In genomic region chr2:5729426-5729825, GRCh38 we compare ENCODE assay signal across 20 cellular contexts. TPM values are rescaled to one million over a fixed set of nuclear protein-coding genes. Genes with fewer than 3 reads are reported as not detected.
DNase-seq lines count a peak whose midpoint lies in the region; ATAC-seq and TF ChIP-seq lines count a peak whose summit lies in the region.
"Had no signal": no experiment of that assay in that cellular context is flagged by ENCODE, and none has a peak within 500 bp of the region (broad histone marks: within the 10 kb centered on the region; RNA-seq: fewer than 3 reads in every experiment).

No MANE protein-coding gene starts in this region.

- H3K4me3 ChIP-seq in hepatocyte, result no peak overlapping the region
- H3K4me3 ChIP-seq: A549, GM12878, GM23248, K562 had no signal

- WGBS in hepatocyte (ENCODE audit: low lambda C conversion rate, missing lambda C conversion rate), result 46% methylated on average over 3 of the region's 3 CpGs

- H3K4me1 ChIP-seq in hepatocyte (ENCODE audit: insufficient read depth), result peaks cover 3% of the 10 kb centered on the region
- H3K4me1 ChIP-seq: A549, Caco-2 had no signal

- TF ChIP-seq CTCF in hepatocyte (IDR thresholded peaks at IDR 0.05; ENCODE audit: poor library complexity), result no peak
- TF ChIP-seq CTCF in progenitor cell of endocrine pancreas (IDR thresholded peaks at IDR 0.05; ENCODE audit: unreplicated experiment), result no peak

- no peaks in the 10 kb centered on the region for H3K36me3 Mint-ChIP-seq in progenitor cell of endocrine pancreas (ENCODE audit: insufficient read depth)

- no peaks in the 10 kb centered on the region for H3K9me2 ChIP-seq in hepatocyte (replicated peaks; ENCODE audit: insufficient read depth)

- H3K27me3 Mint-ChIP-seq in progenitor cell of endocrine pancreas, result no peaks in the 10 kb centered on the region

- H3K27ac ChIP-seq in hepatocyte, result peak overlapping the region; percentile 31
- H3K27ac ChIP-seq: 22Rv1, A549, C4-2B, GM23248 had no signal

- no peak for ATAC-seq in HG03439 (IDR thresholded peaks at IDR 0.05; ENCODE audit: unreplicated experiment)
- ATAC-seq in GM21381 (IDR thresholded peaks at IDR 0.05; ENCODE audit: unreplicated experiment), result no peak
- ATAC-seq: A549, GM12878, K562 had no signal

- no peaks in the 10 kb centered on the region for H3K36me3 ChIP-seq in hepatocyte (replicated peaks; ENCODE audit: insufficient read depth, low read depth)

- no peaks in the 10 kb centered on the region for H4K20me1 ChIP-seq in hepatocyte (ENCODE audit: insufficient read depth, poor library complexity, severe bottlenecking)

- no peaks in the 10 kb centered on the region for H3K9me3 ChIP-seq in hepatocyte (ENCODE audit: low read depth)
- H3K9me3 ChIP-seq: A549, Caco-2 had no signal

- no peak overlapping the region for H2AFZ ChIP-seq in hepatocyte
- H2AFZ ChIP-seq: GM23248 had no signal

- peak overlapping the region; percentile 88 for H3K27ac Mint-ChIP-seq in progenitor cell of endocrine pancreas
- H3K27ac Mint-ChIP-seq: CD4-positive, alpha-beta T cell had no signal

- no peak overlapping the region for H3K4me2 ChIP-seq in hepatocyte
- H3K4me2 ChIP-seq: A549 had no signal

- no peaks in the 10 kb centered on the region for H3K79me2 ChIP-seq in hepatocyte

- no peaks in the 10 kb centered on the region for H3K9me3 Mint-ChIP-seq in progenitor cell of endocrine pancreas (ENCODE audit: low read depth)

- H3K27me3 ChIP-seq in hepatocyte, result no peaks in the 10 kb centered on the region

- peak; percentile 20 for DNase-seq in DMS53 (lab: John Stamatoyannopoulos, UW)
- DNase-seq in DMS53 treated with DMSO at 0.1 percent for 48 hours (lab: John Stamatoyannopoulos, UW; ENCODE audit: unreplicated experiment), result no peak
- peak; percentile 35 for DNase-seq in hepatocyte (ENCODE audit: low spot score)
- no peak for DNase-seq in progenitor cell of endocrine pancreas (ENCODE audit: low spot score, unreplicated experiment)
- DNase-seq in NK-92 treated with Interleukin-12 subunit alpha and Interleukin-12 subunit beta, amount 100 ng/mL, for 24 hours (lab: John Stamatoyannopoulos, UW), result no peak
- DNase-seq: AML-193; Caco-2; CD4-positive, alpha-beta T cell; DMS79 treated with DMSO at 0.1 percent for 48 hours; GM23248; HCEC 1CT; IMR-90 had no signal

- peaks cover 64% of the 10 kb centered on the region for H3K4me1 Mint-ChIP-seq in progenitor cell of endocrine pancreas (ENCODE audit: low read depth)

- peak overlapping the region; percentile 16 for H3K4me3 Mint-ChIP-seq in progenitor cell of endocrine pancreas (ENCODE audit: low read depth)
- H3K4me3 Mint-ChIP-seq: CD4-positive, alpha-beta T cell had no signal

RNA-seq across cellular contexts. Expression of gene SOX11, which starts 37.2 kb away (rescaled TPM):
- total RNA-seq in hepatocyte, result 16.6 and 20.7 TPM in 2 replicates
- polyA plus RNA-seq in hepatocyte, result 2.5 and 3.0 TPM in 2 replicates
- total RNA-seq in progenitor cell of endocrine pancreas, result 146 and 154 TPM in 2 replicates
- total RNA-seq: Caco-2; CD4-positive, alpha-beta T cell; G401 had no signal
- polyA plus RNA-seq: A549, K562 had no signal

Comparison
In these comparisons a context has a peak if more than half of its experiments do, and no peak if none do; other contexts are left out.
1. DNase-seq: peak in DMS53 (single experiment) and hepatocyte (single experiment); none in DMS53 treated with DMSO at 0.1 percent for 48 hours (single experiment), progenitor cell of endocrine pancreas (single experiment) and NK-92 treated with Interleukin-12 subunit alpha and Interleukin-12 subunit beta, amount 100 ng/mL, for 24 hours (single experiment).